In genomic region chr6:157213897-157214296, GRCh38 we compare ENCODE assay signal across 18 cellular contexts.
DNase-seq lines count a peak whose midpoint lies in the region; ATAC-seq lines count a peak whose summit lies in the region.
"Had no signal": no experiment of that assay in that cellular context is flagged by ENCODE, and none has a peak within 500 bp of the region (broad histone marks: within the 10 kb centered on the region; RNA-seq: fewer than 3 reads in every experiment).

No MANE protein-coding gene starts in this region.

- DNase-seq in Karpas-422 (no peak), inferior parietal cortex (ENCODE audit: extremely low spot score) (peak; percentile 66), superior temporal gyrus (ENCODE audit: extremely low spot score) (peak; percentile 67), mesendoderm (no peak)
- DNase-seq in activated CD8-positive, alpha-beta memory T cell treated with anti-CD3 and anti-CD28 coated beads, Interleukin-2, amount 10 ng/mL, durations not matched to agents 7 days and 5 days: no peak
- DNase-seq in activated CD4-positive, alpha-beta T cell treated with anti-CD3 and anti-CD28 coated beads for 1 hour: no peak
- DNase-seq: BE2C; C1 segment of cervical spinal cord; CD4-positive, CD25-positive, alpha-beta regulatory T cell; CD8-positive, alpha-beta memory T cell; COR-L47; DMS 273 treated with DMSO at 0.1 percent for 48 hours; DMS53; DND-41; EL; HCEC 1CT had no signal

- WGBS in mesendoderm (ENCODE audit: extremely low coverage, insufficient coverage, low lambda C conversion rate): no CpG with 5 or more reads among the region's 8 CpGs

- no peaks in the 10 kb centered on the region for H3K27me3 ChIP-seq in Karpas-422 (ENCODE audit: low read length)
- H3K27me3 ChIP-seq in mesendoderm (ENCODE audit: insufficient read depth, low read length, poor library complexity): no peaks in the 10 kb centered on the region
- H3K27me3 ChIP-seq: BE2C had no signal

- no peaks in the 10 kb centered on the region for H3K9me3 Mint-ChIP-seq in activated CD8-positive, alpha-beta memory T cell treated with anti-CD3 and anti-CD28 coated beads, Interleukin-2, amount 10 ng/mL, durations not matched to agents 7 days and 5 days (ENCODE audit: low read depth)
- H3K9me3 Mint-ChIP-seq: CD4-positive, CD25-positive, alpha-beta regulatory T cell; CD8-positive, alpha-beta memory T cell; GM23338 had no signal

- no peak for ATAC-seq in activated CD8-positive, alpha-beta memory T cell treated with anti-CD3 and anti-CD28 coated beads, Interleukin-2, amount 10 ng/mL, durations not matched to agents 7 days and 5 days
- ATAC-seq: GM12878, GM23338 had no signal

- peaks cover 22% of the 10 kb centered on the region for H3K4me1 ChIP-seq in Karpas-422 (ENCODE audit: low read length)
- H3K4me1 ChIP-seq in mesendoderm (ENCODE audit: control insufficient read depth, low read depth, low read length): no peaks in the 10 kb centered on the region
- H3K4me1 ChIP-seq: BE2C had no signal

- H2BK15ac ChIP-seq in mesendoderm (replicated peaks; ENCODE audit: low read depth): no peak overlapping the region

- H3K27ac Mint-ChIP-seq in activated CD8-positive, alpha-beta memory T cell treated with anti-CD3 and anti-CD28 coated beads, Interleukin-2, amount 10 ng/mL, durations not matched to agents 7 days and 5 days: no peak overlapping the region
- H3K27ac Mint-ChIP-seq: CD8-positive, alpha-beta memory T cell; GM23338 had no signal

- CTCF ChIA-PET in activated CD8-positive, alpha-beta memory T cell treated with anti-CD3 and anti-CD28 coated beads, Interleukin-2, amount 10 ng/mL, durations not matched to agents 7 days and 5 days (lab: Charles Lee): no interaction called here

- no peak overlapping the region for H3K4me3 Mint-ChIP-seq in activated CD8-positive, alpha-beta memory T cell treated with anti-CD3 and anti-CD28 coated beads, Interleukin-2, amount 10 ng/mL, durations not matched to agents 7 days and 5 days
- H3K4me3 Mint-ChIP-seq: CD8-positive, alpha-beta memory T cell; GM23338 had no signal

- peaks cover 3% of the 10 kb centered on the region for H3K4me1 Mint-ChIP-seq in activated CD8-positive, alpha-beta memory T cell treated with anti-CD3 and anti-CD28 coated beads, Interleukin-2, amount 10 ng/mL, durations not matched to agents 7 days and 5 days
- H3K4me1 Mint-ChIP-seq: CD4-positive, CD25-positive, alpha-beta regulatory T cell; CD8-positive, alpha-beta memory T cell; GM23338 had no signal

- H3K27me3 Mint-ChIP-seq in activated CD8-positive, alpha-beta memory T cell treated with anti-CD3 and anti-CD28 coated beads, Interleukin-2, amount 10 ng/mL, durations not matched to agents 7 days and 5 days: no peaks in the 10 kb centered on the region
- H3K27me3 Mint-ChIP-seq: CD4-positive, CD25-positive, alpha-beta regulatory T cell had no signal

- H3K18ac ChIP-seq in mesendoderm (ENCODE audit: low read length): no peak overlapping the region

- H3K4me3 ChIP-seq in Karpas-422 (ENCODE audit: low read length) (no peak overlapping the region), mesendoderm (ENCODE audit: low read length) (no peak overlapping the region)
- H3K4me3 ChIP-seq: GM12878, GM23338 had no signal

- no peak overlapping the region for H3K4ac ChIP-seq in mesendoderm (ENCODE audit: low read depth, low read length)

- no peak overlapping the region for H3K56ac ChIP-seq in mesendoderm (ENCODE audit: low read length)

- H3K27ac ChIP-seq in Karpas-422 (ENCODE audit: low read length) (0 out of 2 replicates have a peak overlapping the region, but pooled peaks have one; percentile 9), mesendoderm (ENCODE audit: low read depth, low read length) (no peak overlapping the region)

- no peaks in the 10 kb centered on the region for H4K20me1 ChIP-seq in Karpas-422 (ENCODE audit: insufficient read depth, low read depth, low read length)

- H4K5ac ChIP-seq in mesendoderm (ENCODE audit: low read length): no peak overlapping the region

- no peaks in the 10 kb centered on the region for H3K79me1 ChIP-seq in mesendoderm (ENCODE audit: low read length)

- H3K4me2 ChIP-seq in Karpas-422 (ENCODE audit: low read depth, low read length, poor library complexity, severe bottlenecking) (no peak overlapping the region), mesendoderm (ENCODE audit: low read length) (no peak overlapping the region)
- H3K4me2 ChIP-seq: GM23338 had no signal

- no peaks in the 10 kb centered on the region for H3K79me2 ChIP-seq in Karpas-422 (ENCODE audit: low read length)
- H3K79me2 ChIP-seq in mesendoderm (ENCODE audit: control insufficient read depth, insufficient read depth, low read length): no peaks in the 10 kb centered on the region

- H3K9me2 ChIP-seq in Karpas-422 (replicated peaks; ENCODE audit: insufficient read depth, low read length): no peaks in the 10 kb centered on the region

- H3K9ac ChIP-seq in Karpas-422 (ENCODE audit: low read length): no peak overlapping the region
- no peak overlapping the region for H3K9ac ChIP-seq in mesendoderm (ENCODE audit: low read length)

- H3K36me3 Mint-ChIP-seq in activated CD8-positive, alpha-beta memory T cell treated with anti-CD3 and anti-CD28 coated beads, Interleukin-2, amount 10 ng/mL, durations not matched to agents 7 days and 5 days: no peaks in the 10 kb centered on the region
- H3K36me3 Mint-ChIP-seq: CD4-positive, CD25-positive, alpha-beta regulatory T cell had no signal

- H3K36me3 ChIP-seq in Karpas-422 (ENCODE audit: insufficient read depth, low read length): peaks cover 11% of the 10 kb centered on the region; the same call in 1 of the 2 replicates
- no peaks in the 10 kb centered on the region for H3K36me3 ChIP-seq in mesendoderm (ENCODE audit: control insufficient read depth, insufficient read depth, low read length)

- H4K8ac ChIP-seq in mesendoderm (ENCODE audit: low read depth, low read length): no peak overlapping the region

- no peak overlapping the region for H2AK5ac ChIP-seq in mesendoderm (ENCODE audit: low read length)

- H3K23ac ChIP-seq in mesendoderm (ENCODE audit: low read length): no peak overlapping the region

- H2AFZ ChIP-seq in Karpas-422 (ENCODE audit: low read length): no peak overlapping the region
- H2AFZ ChIP-seq: GM23338 had no signal

- H2BK120ac ChIP-seq in mesendoderm (ENCODE audit: low read depth, low read length): no peak overlapping the region

- no peaks in the 10 kb centered on the region for H3K9me3 ChIP-seq in Karpas-422 (ENCODE audit: low read length)
- H3K9me3 ChIP-seq: BE2C had no signal

- no peak overlapping the region for H2BK5ac ChIP-seq in mesendoderm (ENCODE audit: low read length)

Comparison
In these comparisons a context has a peak if more than half of its experiments do, and no peak if none do; other contexts are left out.
1. DNase-seq: peak in inferior parietal cortex (single experiment) and superior temporal gyrus (single experiment); none in Karpas-422 (single experiment), mesendoderm (single experiment), activated CD8-positive, alpha-beta memory T cell treated with anti-CD3 and anti-CD28 coated beads, Interleukin-2, amount 10 ng/mL, durations not matched to agents 7 days and 5 days (single experiment) and activated CD4-positive, alpha-beta T cell treated with anti-CD3 and anti-CD28 coated beads for 1 hour (single experiment).